Comparison of ENCODE assay signal across 24 cellular contexts in the genomic region with DNA sequence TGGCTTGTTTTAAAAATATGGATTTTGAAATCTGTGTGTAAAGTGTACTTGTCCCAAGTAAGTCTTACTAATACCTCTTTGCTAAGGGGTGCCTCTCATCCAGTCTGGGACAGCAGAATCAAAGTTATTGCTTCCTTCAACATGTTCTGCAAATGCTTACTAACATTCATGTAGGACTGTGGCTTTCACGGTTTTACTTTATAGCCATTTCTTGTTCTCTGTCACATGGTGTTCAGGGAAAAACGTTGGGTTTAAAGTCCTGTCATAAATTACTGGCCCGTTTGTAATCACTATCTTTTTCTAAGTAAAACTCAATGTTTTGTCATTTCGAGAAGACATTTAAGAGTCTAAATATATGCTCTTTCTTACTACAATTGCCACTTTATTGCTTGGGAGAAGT.
"Had no signal": no experiment of that assay in that cellular context is flagged by ENCODE, and none has a peak within 500 bp of the region (broad histone marks: within the 10 kb centered on the region; RNA-seq: fewer than 3 reads in every experiment).

No MANE protein-coding gene starts in this region.

- DNase-seq: occipital lobe; ovary; posterior cingulate gyrus; psoas muscle; right cardiac atrium; right lobe of liver; sigmoid colon; small intestine; stimulated activated CD4-positive, alpha-beta T cell treated with anti-CD3 and anti-CD28 coated beads, Interleukin-15, amount 100 ng/mL, for 24 hours; stimulated activated CD4-positive, alpha-beta T cell treated with anti-CD3 and anti-CD28 coated beads, Interleukin-2, amount 100 ng/mL, for 24 hours; stimulated activated CD4-positive, alpha-beta T cell treated with anti-CD3 and anti-CD28 coated beads, Interleukin-2, amount 100 ng/mL, for 48 hours; stimulated activated CD4-positive, alpha-beta T cell treated with anti-CD3 and anti-CD28 coated beads, Interleukin-4, amount 100 ng/mL, for 24 hours; stimulated activated naive B cell treated with anti-CD40 and anti-IgM and Interleukin-4, amounts not matched to agents 10 μg/mL and 1 μg/mL and 100 μg/mL, for 72 hours; stimulated activated naive CD4-positive, alpha-beta T cell treated with Interleukin-2 at 50 U/mL for 16 hours; stomach; thyroid gland; trophoblast cell; upper lobe of left lung had no signal

- H3K9ac ChIP-seq: neural progenitor cell, parathyroid adenoma had no signal

- ATAC-seq: psoas muscle; right cardiac atrium; right lobe of liver; stimulated activated effector memory CD8-positive, alpha-beta T cell treated with anti-CD3 and anti-CD28 coated beads, Interleukin-12 subunit alpha, Interleukin-12 subunit beta, amount 100 ng/mL, for 72 hours; stimulated activated naive B cell treated with anti-CD40 and anti-IgM and Interleukin-4, amounts not matched to agents 10 μg/mL and 1 μg/mL and 100 μg/mL, for 72 hours had no signal

- H3K4me1 ChIP-seq: neural progenitor cell, parathyroid adenoma, psoas muscle, right lobe of liver, sigmoid colon, stomach, thyroid gland, tibial nerve, upper lobe of left lung, vagina had no signal

- H3K9me3 ChIP-seq: ovary, psoas muscle, right lobe of liver, sigmoid colon, stomach, thoracic aorta, thyroid gland, tibial nerve, upper lobe of left lung, vagina had no signal

- H3K79me2 ChIP-seq: parathyroid adenoma had no signal

- H3K36me3 ChIP-seq: neural progenitor cell, ovary, right lobe of liver, sigmoid colon, stomach, thoracic aorta, thyroid gland, tibial nerve, upper lobe of left lung, vagina had no signal

- H3K27ac ChIP-seq: neural progenitor cell, ovary, parathyroid adenoma, psoas muscle, right lobe of liver, sigmoid colon, stomach, thoracic aorta, thyroid gland, tibial nerve, upper lobe of left lung, vagina had no signal

- H3K4me3 ChIP-seq: neural progenitor cell, ovary, psoas muscle, right lobe of liver, sigmoid colon, stomach, thoracic aorta, thyroid gland, tibial nerve, upper lobe of left lung, vagina had no signal

- H2AFZ ChIP-seq: neural progenitor cell, parathyroid adenoma had no signal

- H3K27me3 ChIP-seq: neural progenitor cell, ovary, right lobe of liver, sigmoid colon, stomach, thyroid gland, tibial nerve, upper lobe of left lung, vagina had no signal

- H3K4me2 ChIP-seq: neural progenitor cell had no signal
